20 cellular contexts compared by ENCODE assay signal in the genomic region with DNA sequence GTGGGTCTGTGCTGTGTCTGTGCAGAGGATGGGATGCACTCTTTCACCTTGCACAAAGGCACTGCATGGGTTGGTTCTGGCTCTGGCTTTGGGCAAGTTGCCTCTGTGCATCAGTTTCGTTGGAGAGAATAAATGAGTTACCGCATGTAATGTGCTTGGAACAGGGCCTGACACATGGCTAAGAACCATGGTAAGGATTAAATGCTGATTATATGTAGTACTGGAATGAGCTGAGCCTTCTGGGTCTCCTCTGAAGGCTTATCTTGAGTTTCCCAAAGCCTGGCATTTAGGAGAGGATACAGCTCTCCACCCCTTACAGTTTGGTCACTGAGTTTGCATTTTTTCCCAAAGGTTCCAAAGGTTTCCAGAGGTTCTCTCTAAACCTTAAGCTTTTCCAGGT.
"Had no signal": no experiment of that assay in that cellular context is flagged by ENCODE, and none has a peak within 500 bp of the region (broad histone marks: within the 10 kb centered on the region; RNA-seq: fewer than 3 reads in every experiment).

No MANE protein-coding gene starts in this region.

- DNase-seq: effector memory CD8-positive, alpha-beta T cell; foreskin keratinocyte; hippocampal formation; left colon; left ventricle myocardium superior; naive thymus-derived CD4-positive, alpha-beta T cell; nephron progenitor cell; psoas muscle; retina; right lobe of liver; stimulated activated CD4-positive, alpha-beta T cell treated with anti-CD3 and anti-CD28 coated beads, Interleukin-2, amount 100 ng/mL, for 24 hours; stimulated activated CD4-positive, alpha-beta T cell treated with anti-CD3 and anti-CD28 coated beads, Interleukin-4, amount 100 ng/mL, for 4 hours; stimulated activated naive B cell treated with anti-CD40 and anti-IgM and Interleukin-4, amounts not matched to agents 10 μg/mL and 1 μg/mL and 100 μg/mL, for 72 hours; stimulated activated naive CD8-positive, alpha-beta T cell treated with anti-CD3 and anti-CD28 coated beads, Interleukin-15, amount 100 ng/mL, for 72 hours; substantia nigra; transverse colon had no signal

- H3K36me3 ChIP-seq: esophagus muscularis mucosa, right lobe of liver, thoracic aorta, transverse colon had no signal

- ATAC-seq: effector memory CD8-positive, alpha-beta T cell; foreskin keratinocyte; left colon; left ventricle myocardium superior; naive thymus-derived CD4-positive, alpha-beta T cell; psoas muscle; right lobe of liver; stimulated activated naive B cell treated with anti-CD40 and anti-IgM and Interleukin-4, amounts not matched to agents 10 μg/mL and 1 μg/mL and 100 μg/mL, for 72 hours; stimulated activated naive CD8-positive, alpha-beta T cell treated with anti-CD3 and anti-CD28 coated beads, Interleukin-15, amount 100 ng/mL, for 72 hours had no signal

- H3K27me3 ChIP-seq: esophagus muscularis mucosa, right lobe of liver, transverse colon had no signal

- H3K4me1 ChIP-seq: foreskin keratinocyte had no signal

- H3K9me3 ChIP-seq: esophagus muscularis mucosa, psoas muscle, right lobe of liver, thoracic aorta, transverse colon had no signal

- H3K4me3 ChIP-seq: esophagus muscularis mucosa, lung, psoas muscle, right lobe of liver, thoracic aorta, transverse colon had no signal

- H3K27ac ChIP-seq: epithelial cell of prostate, esophagus muscularis mucosa, foreskin keratinocyte, psoas muscle, right lobe of liver, thoracic aorta, transverse colon had no signal
